In the genomic region with DNA sequence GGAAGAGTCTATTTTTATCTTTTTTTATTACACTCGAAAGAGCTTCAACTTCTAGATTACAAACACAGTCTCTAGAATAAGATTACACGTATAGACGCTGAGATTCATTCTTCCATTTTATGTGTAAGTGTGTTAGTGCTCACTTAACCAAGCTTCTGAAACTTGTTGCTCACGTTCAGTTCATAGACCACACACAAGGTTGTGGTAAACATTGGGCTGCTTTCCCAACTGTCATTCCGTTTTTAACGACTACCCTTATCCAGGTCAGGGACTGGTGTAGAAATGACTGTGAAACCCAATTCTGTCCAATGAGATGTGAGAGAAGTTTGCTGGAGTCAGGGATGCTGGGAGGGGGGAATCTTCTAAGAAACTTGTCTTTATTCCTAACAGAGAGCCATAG, we compare ENCODE assay signal across 16 cellular contexts.
"Had no signal": no experiment of that assay in that cellular context is flagged by ENCODE, and none has a peak within 500 bp of the region (broad histone marks: within the 10 kb centered on the region; RNA-seq: fewer than 3 reads in every experiment).

No MANE protein-coding gene starts in this region.

- DNase-seq: KBM-7, MV-4-11, NCI-H1048, NCI-H1105, NCI-H1436, NCI-H1694 treated with DMSO at 0.1 percent for 48 hours, NCI-H1930, NCI-H2107, NCI-H2227 treated with DMSO at 0.1 percent for 48 hours, NCI-H524, NCI-H526 treated with DMSO at 0.1 percent for 48 hours, NCI-H82, SHP77, T-helper 1 cell had no signal

- H3K27ac ChIP-seq: RWPE1 had no signal

- ATAC-seq: SK-N-SH treated with all-trans-retinoic acid at 6 μM for 48 hours had no signal
